Comparison of ENCODE assay signal across 26 cellular contexts in the genomic region with DNA sequence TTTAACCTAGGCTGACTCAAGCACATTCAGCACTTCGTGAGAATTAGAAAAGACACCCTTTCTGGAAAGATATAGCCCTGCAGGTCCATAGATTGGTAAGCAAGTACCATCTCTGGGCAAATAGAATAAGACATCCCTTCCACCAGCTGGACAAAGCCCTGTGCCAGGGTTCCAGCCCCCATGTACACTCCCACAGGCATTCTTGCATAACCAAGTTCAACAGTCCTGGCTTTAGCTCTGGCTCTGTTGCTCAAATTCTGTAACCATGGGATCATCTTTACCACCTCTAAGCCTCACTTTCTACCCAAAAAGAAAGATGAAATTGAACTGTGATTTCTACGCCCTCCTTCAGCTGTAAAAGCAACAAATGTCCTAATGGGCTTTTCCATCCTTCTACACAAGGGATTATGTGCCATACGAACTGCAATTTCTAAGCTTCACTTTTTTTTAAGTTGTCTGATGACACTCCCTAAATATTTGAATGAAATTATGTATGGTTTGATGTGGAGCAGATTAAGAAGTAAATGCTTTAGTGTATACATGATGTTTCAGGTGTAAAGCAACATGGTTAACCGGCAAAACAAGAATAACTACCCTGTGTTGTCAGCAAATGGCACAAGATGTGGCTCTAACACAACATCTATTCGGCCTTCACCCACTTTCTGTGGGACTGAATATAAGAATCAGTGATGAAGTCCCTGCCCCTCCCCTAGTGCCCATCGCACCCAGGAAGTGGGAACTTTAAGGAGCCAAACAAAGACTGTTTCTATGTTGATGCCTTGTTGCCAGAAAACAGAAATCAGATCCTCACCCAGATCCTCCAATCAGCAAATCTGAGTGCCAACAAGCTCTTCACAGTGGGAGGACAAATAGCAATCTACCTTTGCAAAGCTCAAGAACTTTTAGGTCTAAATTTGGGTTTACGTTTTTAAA.
A peak's percentile ranks its signal among the peaks of the same experiment; 100 is the strongest.
DNase-seq lines count a peak whose midpoint lies in the region; FAIRE-seq and TF ChIP-seq lines count a peak whose summit lies in the region.
"Had no signal": no experiment of that assay in that cellular context is flagged by ENCODE, and none has a peak within 500 bp of the region (broad histone marks: within the 10 kb centered on the region; RNA-seq: fewer than 3 reads in every experiment).

No MANE protein-coding gene starts in this region.

- DNase-seq in MCF 10A (ENCODE audit: unreplicated experiment) (peak; percentile 47), breast epithelium (ENCODE audit: low spot score in 2 of 2) (no peak), SK-N-MC (ENCODE audit: low read depth, low spot score) (no peak), fibroblast of peridontal ligament (ENCODE audit: extremely low read depth) (peak; percentile 58), suprapubic skin (ENCODE audit: low spot score in 2 of 2) (no peak), HTR-8/SVneo (ENCODE audit: insufficient read length, low spot score) (no peak), islet precursor cell (no peak)
- DNase-seq in activated CD8-positive, alpha-beta memory T cell treated with anti-CD3 and anti-CD28 coated beads, Interleukin-2, amount 50 U/mL, for 4 hours, result no peak
- DNase-seq: activated CD4-positive, alpha-beta memory T cell treated with anti-CD3 and anti-CD28 coated beads for 36 hours; activated CD4-positive, CD25-positive, alpha-beta regulatory T cell; activated gamma-delta T cell; activated naive CD8-positive, alpha-beta T cell treated with anti-CD3 and anti-CD28 coated beads, Interleukin-2, amount 50 U/mL, for 24 hours; activated T-cell treated with anti-CD3 and anti-CD28 coated beads for 4 hours; brain microvascular endothelial cell; H7; MM.1S; NCI-H187; NCI-H446 treated with DMSO at 0.1 percent for 48 hours; substantia nigra; T-helper 9 cell had no signal

- TF ChIP-seq CTCF in MCF 10A (IDR thresholded peaks at IDR 0.05; ENCODE audit: unreplicated experiment), result no peak
- no peak for TF ChIP-seq CTCF in breast epithelium (IDR thresholded peaks at IDR 0.05)
- TF ChIP-seq CTCF in suprapubic skin (IDR thresholded peaks at IDR 0.05), result no peak

- TF ChIP-seq EP300 in suprapubic skin (IDR thresholded peaks at IDR 0.05), result no peak

- H3K4me1 Mint-ChIP-seq in MCF 10A (ENCODE audit: insufficient read depth, unreplicated experiment), result peaks cover 22% of the 10 kb centered on the region
- H3K4me1 Mint-ChIP-seq: activated naive CD8-positive, alpha-beta T cell treated with anti-CD3 and anti-CD28 coated beads, Interleukin-2, amount 50 U/mL, for 24 hours; neural progenitor cell had no signal

- no peak overlapping the region for H3K4me3 Mint-ChIP-seq in MCF 10A (ENCODE audit: unreplicated experiment)
- H3K4me3 Mint-ChIP-seq: activated CD4-positive, alpha-beta memory T cell treated with anti-CD3 and anti-CD28 coated beads for 36 hours; activated naive CD8-positive, alpha-beta T cell treated with anti-CD3 and anti-CD28 coated beads, Interleukin-2, amount 50 U/mL, for 24 hours; neural progenitor cell had no signal

- FAIRE-seq in HTR-8/SVneo (lab: Jason Lieb, UNC), result no peak
- FAIRE-seq: D721Med, GM18507, islet of Langerhans had no signal

- H3K9me3 Mint-ChIP-seq in MCF 10A (ENCODE audit: unreplicated experiment), result no peaks in the 10 kb centered on the region
- H3K9me3 Mint-ChIP-seq: activated CD4-positive, alpha-beta memory T cell treated with anti-CD3 and anti-CD28 coated beads for 36 hours; activated naive CD8-positive, alpha-beta T cell treated with anti-CD3 and anti-CD28 coated beads, Interleukin-2, amount 50 U/mL, for 24 hours; neural progenitor cell had no signal

- H3K36me3 Mint-ChIP-seq in MCF 10A (ENCODE audit: insufficient read depth, unreplicated experiment), result peaks cover 12% of the 10 kb centered on the region
- H3K36me3 Mint-ChIP-seq: activated CD4-positive, alpha-beta memory T cell treated with anti-CD3 and anti-CD28 coated beads for 36 hours; neural progenitor cell had no signal

- no peaks in the 10 kb centered on the region for H3K27me3 Mint-ChIP-seq in MCF 10A (ENCODE audit: insufficient read depth, unreplicated experiment)

- no peak overlapping the region for H3K9ac ChIP-seq in SK-N-MC (ENCODE audit: insufficient read length)
- H3K9ac ChIP-seq: neural progenitor cell had no signal

- no TSS peak for BruUV-seq in MCF 10A (replicated peaks; lab: Mats Ljungman, UMichigan)

- H3K36me3 ChIP-seq in breast epithelium (no peaks in the 10 kb centered on the region), SK-N-MC (ENCODE audit: insufficient read depth, low read length) (peaks cover 8% of the 10 kb centered on the region; the same call in 1 of the 2 replicates), suprapubic skin (no peaks in the 10 kb centered on the region)
- H3K36me3 ChIP-seq: brain microvascular endothelial cell, neural progenitor cell had no signal

- TF ChIP-seq POLR2A in breast epithelium (IDR thresholded peaks at IDR 0.05), result no peak
- no peak for TF ChIP-seq POLR2A in suprapubic skin (IDR thresholded peaks at IDR 0.05)

- intact Hi-C loops in MCF 10A (cut with micrococcal nuclease), result no loop called here
- intact Hi-C loops in breast epithelium (cut with DNase I; ENCODE audit: low total_unique reads), result no loop called here

- H3K4me3 ChIP-seq in breast epithelium (no peak overlapping the region), SK-N-MC (no peak overlapping the region), suprapubic skin (no peak overlapping the region)
- H3K4me3 ChIP-seq: gastroesophageal sphincter, neural progenitor cell had no signal

- peak overlapping the region; percentile 40 for H3K27ac Mint-ChIP-seq in MCF 10A (ENCODE audit: low read depth, unreplicated experiment)
- H3K27ac Mint-ChIP-seq: activated CD4-positive, alpha-beta memory T cell treated with anti-CD3 and anti-CD28 coated beads for 36 hours; activated naive CD8-positive, alpha-beta T cell treated with anti-CD3 and anti-CD28 coated beads, Interleukin-2, amount 50 U/mL, for 24 hours; neural progenitor cell had no signal

- H3K4me1 ChIP-seq in breast epithelium, result no peaks in the 10 kb centered on the region
- H3K4me1 ChIP-seq in suprapubic skin, result peaks cover 19% of the 10 kb centered on the region
- H3K4me1 ChIP-seq: gastroesophageal sphincter, neural progenitor cell had no signal

- H3K9me3 ChIP-seq in breast epithelium (no peaks in the 10 kb centered on the region), SK-N-MC (ENCODE audit: low read depth, low read length) (no peaks in the 10 kb centered on the region; the same call in 1 of the 2 replicates), suprapubic skin (no peaks in the 10 kb centered on the region)
- H3K9me3 ChIP-seq: gastroesophageal sphincter had no signal

- no peaks in the 10 kb centered on the region for H3K27me3 ChIP-seq in breast epithelium
- no peaks in the 10 kb centered on the region for H3K27me3 ChIP-seq in suprapubic skin
- H3K27me3 ChIP-seq: brain microvascular endothelial cell, gastroesophageal sphincter, neural progenitor cell had no signal

- CTCF ChIA-PET in MCF 10A (lab: Yijun Ruan, JAX), result interaction anchor here (0.6 to 1.1 kb wide), 7 partner anchors 8 to 661 kb away, joined by 3 to 4 read pairs (median 3); no protein-coding TSS in a partner anchor

- H3K27ac ChIP-seq in breast epithelium, result peak overlapping the region in 1 of 2 donors; percentile 8
- peak overlapping the region; percentile 51 for H3K27ac ChIP-seq in SK-N-MC
- H3K27ac ChIP-seq in suprapubic skin, result peak overlapping the region; percentile 80
- H3K27ac ChIP-seq: brain microvascular endothelial cell, C4-2B, gastroesophageal sphincter, neural progenitor cell had no signal

- POLR2A ChIA-PET in MCF 10A (lab: Yijun Ruan, JAX), result interaction anchor here (0.5 to 0.7 kb wide), 3 partner anchors 160 to 365 kb away, joined by 3 to 4 read pairs (median 4); no protein-coding TSS in a partner anchor

- WGBS in suprapubic skin, result 57% methylated on average over 7 of the region's 7 CpGs

Comparison
In these comparisons a context has a peak if more than half of its experiments do, and no peak if none do; other contexts are left out.
1. DNase-seq: peak in MCF 10A (single experiment) and fibroblast of peridontal ligament (single experiment); none in breast epithelium (0 of 2), SK-N-MC (single experiment), suprapubic skin (0 of 2), activated CD8-positive, alpha-beta memory T cell treated with anti-CD3 and anti-CD28 coated beads, Interleukin-2, amount 50 U/mL, for 4 hours (single experiment), HTR-8/SVneo (single experiment) and islet precursor cell (single experiment).